ENCODE assay signal across 19 cellular contexts in genomic region chr10:130202984-130203617, GRCh38.
DNase-seq lines count a peak whose midpoint lies in the region; ATAC-seq and TF ChIP-seq lines count a peak whose summit lies in the region.
"Had no signal": no experiment of that assay in that cellular context is flagged by ENCODE, and none has a peak within 500 bp of the region (broad histone marks: within the 10 kb centered on the region; RNA-seq: fewer than 3 reads in every experiment).

No MANE protein-coding gene starts in this region.

- no peaks in the 10 kb centered on the region for H3K9me3 Mint-ChIP-seq in activated CD8-positive, alpha-beta memory T cell treated with anti-CD3 and anti-CD28 coated beads, Interleukin-2, amount 10 ng/mL, durations not matched to agents 7 days and 5 days (ENCODE audit: low read depth)
- H3K9me3 Mint-ChIP-seq: activated T-helper 2 cell treated with anti-CD3 and anti-CD28 coated beads, Interferon-gamma antibody, Interleukin-2, Interleukin-4, amounts not matched to agents 10 μg/mL and 5 μg/mL and 100 μg/mL, durations not matched to agents 14 hours and 24 hours and 36 hours had no signal

- no peak overlapping the region for H3K4me3 Mint-ChIP-seq in activated CD8-positive, alpha-beta memory T cell treated with anti-CD3 and anti-CD28 coated beads, Interleukin-2, amount 10 ng/mL, durations not matched to agents 7 days and 5 days
- H3K4me3 Mint-ChIP-seq: WTC11 had no signal

- H3K36me3 ChIP-seq in RWPE2 (ENCODE audit: low read depth) (no peaks in the 10 kb centered on the region), mesenchymal stem cell (ENCODE audit: control insufficient read depth in 1 of 2, insufficient read depth in 2 of 2, low read depth in 1 of 2, low read length in 2 of 2) (peaks cover 0 to 8% of the 10 kb centered on the region in 2 experiments)
- H3K36me3 ChIP-seq: adrenal gland, neutrophil, right lobe of liver had no signal

- H3K27ac Mint-ChIP-seq in activated CD8-positive, alpha-beta memory T cell treated with anti-CD3 and anti-CD28 coated beads, Interleukin-2, amount 10 ng/mL, durations not matched to agents 7 days and 5 days = no peak overlapping the region
- H3K27ac Mint-ChIP-seq: activated T-helper 2 cell treated with anti-CD3 and anti-CD28 coated beads, Interferon-gamma antibody, Interleukin-2, Interleukin-4, amounts not matched to agents 10 μg/mL and 5 μg/mL and 100 μg/mL, durations not matched to agents 14 hours and 24 hours and 36 hours; WTC11 had no signal

- no peaks in the 10 kb centered on the region for H3K4me1 Mint-ChIP-seq in activated CD8-positive, alpha-beta memory T cell treated with anti-CD3 and anti-CD28 coated beads, Interleukin-2, amount 10 ng/mL, durations not matched to agents 7 days and 5 days
- H3K4me1 Mint-ChIP-seq: WTC11 had no signal

- H3K18ac ChIP-seq in mesenchymal stem cell (ENCODE audit: low read depth in 1 of 2, low read length in 2 of 2) = no peak overlapping the region

- no peak for TF ChIP-seq CTCF in RWPE2 (IDR thresholded peaks at IDR 0.05; ENCODE audit: poor library complexity, severe bottlenecking)

- H2BK120ac ChIP-seq in mesenchymal stem cell (ENCODE audit: low read depth, low read length) = no peak overlapping the region

- no peak overlapping the region for H3K14ac ChIP-seq in mesenchymal stem cell (ENCODE audit: low read length in 2 of 2)

- peak; percentile 9 for ATAC-seq in activated CD8-positive, alpha-beta memory T cell treated with anti-CD3 and anti-CD28 coated beads, Interleukin-2, amount 10 ng/mL, durations not matched to agents 7 days and 5 days
- ATAC-seq in HG02981 (IDR thresholded peaks at IDR 0.05; ENCODE audit: unreplicated experiment) (peak; percentile 53), RWPE2 (ENCODE audit: low read depth) (0 out of 3 replicates have a peak, but pooled peaks have one; percentile 23), HG03196 (IDR thresholded peaks at IDR 0.05; ENCODE audit: unreplicated experiment) (no peak), GM21717 (IDR thresholded peaks at IDR 0.05; ENCODE audit: unreplicated experiment) (no peak)
- ATAC-seq: WTC11 had no signal

- H2AFZ ChIP-seq in mesenchymal stem cell (ENCODE audit: low read depth, low read length) = no peak overlapping the region
- H2AFZ ChIP-seq: hepatocyte had no signal

- no peak overlapping the region for H3K23ac ChIP-seq in mesenchymal stem cell (ENCODE audit: low read length in 2 of 2)

- H3K79me1 ChIP-seq in mesenchymal stem cell (replicated peaks; ENCODE audit: low read length, poor library complexity, severe bottlenecking) = no peaks in the 10 kb centered on the region

- H4K91ac ChIP-seq in mesenchymal stem cell (ENCODE audit: low read length) = no peak overlapping the region

- H3K27ac ChIP-seq in RWPE2 (ENCODE audit: poor library complexity, severe bottlenecking) = no peak overlapping the region
- H3K27ac ChIP-seq in mesenchymal stem cell (ENCODE audit: low read length, poor library complexity, severe bottlenecking) = no peak overlapping the region
- H3K27ac ChIP-seq: adrenal gland, hepatocyte, neutrophil, right lobe of liver had no signal

- H3K27me3 Mint-ChIP-seq in activated CD8-positive, alpha-beta memory T cell treated with anti-CD3 and anti-CD28 coated beads, Interleukin-2, amount 10 ng/mL, durations not matched to agents 7 days and 5 days = no peaks in the 10 kb centered on the region

- no peak overlapping the region for H3K4ac ChIP-seq in mesenchymal stem cell (ENCODE audit: low read depth in 1 of 2, low read length in 2 of 2)

- H3K27me3 ChIP-seq in RWPE2 (ENCODE audit: insufficient read depth, poor library complexity, severe bottlenecking) = no peaks in the 10 kb centered on the region
- H3K27me3 ChIP-seq in mesenchymal stem cell (ENCODE audit: control insufficient read depth in 1 of 2, insufficient read depth in 1 of 2, low read length in 2 of 2) = no peaks in the 10 kb centered on the region
- H3K27me3 ChIP-seq: adrenal gland, hepatocyte, neutrophil, right lobe of liver had no signal

- H3K4me2 ChIP-seq in mesenchymal stem cell (ENCODE audit: low read length, poor library complexity, severe bottlenecking) = no peak overlapping the region
- H3K4me2 ChIP-seq: hepatocyte had no signal

- WGBS in mesenchymal stem cell = 94% methylated on average over 28 of the region's 29 CpGs

- no peak overlapping the region for H4K8ac ChIP-seq in mesenchymal stem cell (ENCODE audit: low read length)

- H3K4me3 ChIP-seq in RWPE2 (ENCODE audit: severe bottlenecking) (no peak overlapping the region), mesenchymal stem cell (ENCODE audit: insufficient read depth in 1 of 2, low read depth in 1 of 2, low read length in 2 of 2) (peak overlapping the region in 1 of 2 experiments; percentile 3)
- H3K4me3 ChIP-seq: adrenal gland, hepatocyte, right lobe of liver had no signal

- H3K9me3 ChIP-seq in RWPE2 (ENCODE audit: severe bottlenecking) (no peaks in the 10 kb centered on the region), mesenchymal stem cell (ENCODE audit: control insufficient read depth, low read length) (no peaks in the 10 kb centered on the region)
- H3K9me3 ChIP-seq: adrenal gland, Caco-2, neutrophil, right lobe of liver had no signal

- no peaks in the 10 kb centered on the region for H3K36me3 Mint-ChIP-seq in activated CD8-positive, alpha-beta memory T cell treated with anti-CD3 and anti-CD28 coated beads, Interleukin-2, amount 10 ng/mL, durations not matched to agents 7 days and 5 days

- no peak overlapping the region for H2BK12ac ChIP-seq in mesenchymal stem cell (ENCODE audit: low read length in 2 of 2)

- H3K4me1 ChIP-seq in RWPE2 (ENCODE audit: insufficient read depth, poor library complexity, severe bottlenecking) = no peaks in the 10 kb centered on the region
- peaks cover 10% of the 10 kb centered on the region for H3K4me1 ChIP-seq in mesenchymal stem cell (ENCODE audit: control insufficient read depth, insufficient read depth, low read depth, low read length)
- H3K4me1 ChIP-seq: adrenal gland, Caco-2, right lobe of liver had no signal

- H2BK5ac ChIP-seq in mesenchymal stem cell (ENCODE audit: low read depth, low read length, poor library complexity, severe bottlenecking) = no peak overlapping the region

- CTCF ChIA-PET in activated CD8-positive, alpha-beta memory T cell treated with anti-CD3 and anti-CD28 coated beads, Interleukin-2, amount 10 ng/mL, durations not matched to agents 7 days and 5 days (lab: Charles Lee) = no interaction called here

- H3K9ac ChIP-seq in mesenchymal stem cell (ENCODE audit: low read length) = no peak overlapping the region

- no peak for DNase-seq in activated CD8-positive, alpha-beta memory T cell treated with anti-CD3 and anti-CD28 coated beads, Interleukin-2, amount 10 ng/mL, durations not matched to agents 7 days and 5 days
- no peak for DNase-seq in activated CD8-positive, alpha-beta memory T cell treated with anti-CD3 and anti-CD28 coated beads for 24 hours
- DNase-seq in RWPE2 (ENCODE audit: low spot score) (no peak), renal cortical epithelial cell (ENCODE audit: low read depth) (peak; percentile 19), mesenchymal stem cell (no peak)
- DNase-seq: adrenal gland, Caco-2, Karpas-422, NCI-H526, right lobe of liver, RPMI8226, substantia nigra had no signal

- no peak overlapping the region for H2BK15ac ChIP-seq in mesenchymal stem cell (ENCODE audit: low read depth, poor library complexity, severe bottlenecking)

- H2AK5ac ChIP-seq in mesenchymal stem cell (ENCODE audit: low read length, severe bottlenecking) = no peak overlapping the region

Comparison
In these comparisons a context has a peak if more than half of its experiments do, and no peak if none do; other contexts are left out.
1. ATAC-seq: peak in activated CD8-positive, alpha-beta memory T cell treated with anti-CD3 and anti-CD28 coated beads, Interleukin-2, amount 10 ng/mL, durations not matched to agents 7 days and 5 days (single experiment), HG02981 (single experiment) and RWPE2 (single experiment); none in HG03196 (single experiment) and GM21717 (single experiment).